ENCODE assay signal across 1 cellular context in the genomic region with DNA sequence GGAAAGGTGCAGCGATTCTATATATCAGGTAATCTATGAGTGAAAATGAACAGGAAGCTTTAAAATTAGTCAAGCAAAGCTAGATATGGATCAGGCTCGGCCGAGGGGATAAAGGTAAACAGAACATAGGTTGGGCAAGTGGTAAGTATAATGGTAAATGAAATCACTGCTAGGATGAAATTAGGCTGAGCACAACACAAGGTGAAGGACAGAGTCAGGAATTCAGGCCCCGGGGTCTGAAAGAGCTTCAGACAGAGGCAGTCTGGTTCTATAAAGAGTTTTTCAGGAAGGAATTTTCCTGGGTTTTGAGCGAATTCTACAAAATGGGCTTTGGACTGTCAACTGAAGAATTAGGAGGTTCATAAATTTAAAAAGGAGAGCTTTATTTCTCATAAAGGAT.
TF ChIP-seq lines count a peak whose summit lies in the region.

No MANE protein-coding gene starts in this region.

TF ChIP-seq in WTC11, 78 proteins besides CTCF, POLR2A, EP300 and RAD21 (continued from another document):
- TF ChIP-seq, protein P1, sequence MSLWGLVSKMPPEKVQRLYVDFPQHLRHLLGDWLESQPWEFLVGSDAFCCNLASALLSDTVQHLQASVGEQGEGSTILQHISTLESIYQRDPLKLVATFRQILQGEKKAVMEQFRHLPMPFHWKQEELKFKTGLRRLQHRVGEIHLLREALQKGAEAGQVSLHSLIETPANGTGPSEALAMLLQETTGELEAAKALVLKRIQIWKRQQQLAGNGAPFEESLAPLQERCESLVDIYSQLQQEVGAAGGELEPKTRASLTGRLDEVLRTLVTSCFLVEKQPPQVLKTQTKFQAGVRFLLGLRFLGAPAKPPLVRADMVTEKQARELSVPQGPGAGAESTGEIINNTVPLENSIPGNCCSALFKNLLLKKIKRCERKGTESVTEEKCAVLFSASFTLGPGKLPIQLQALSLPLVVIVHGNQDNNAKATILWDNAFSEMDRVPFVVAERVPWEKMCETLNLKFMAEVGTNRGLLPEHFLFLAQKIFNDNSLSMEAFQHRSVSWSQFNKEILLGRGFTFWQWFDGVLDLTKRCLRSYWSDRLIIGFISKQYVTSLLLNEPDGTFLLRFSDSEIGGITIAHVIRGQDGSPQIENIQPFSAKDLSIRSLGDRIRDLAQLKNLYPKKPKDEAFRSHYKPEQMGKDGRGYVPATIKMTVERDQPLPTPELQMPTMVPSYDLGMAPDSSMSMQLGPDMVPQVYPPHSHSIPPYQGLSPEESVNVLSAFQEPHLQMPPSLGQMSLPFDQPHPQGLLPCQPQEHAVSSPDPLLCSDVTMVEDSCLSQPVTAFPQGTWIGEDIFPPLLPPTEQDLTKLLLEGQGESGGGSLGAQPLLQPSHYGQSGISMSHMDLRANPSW (CRISPR knock-in tag; conservative IDR thresholded peaks at IDR 0.05; ENCODE audit: low read depth), result no peak
